ENCODE assay signal across 8 cellular contexts in genomic region chr7:148987010-148987750, GRCh38. TPM values are rescaled to one million over a fixed set of nuclear protein-coding genes. Genes with fewer than 3 reads are reported as not detected.
DNase-seq lines count a peak whose midpoint lies in the region; ATAC-seq and TF ChIP-seq lines count a peak whose summit lies in the region.

No MANE protein-coding gene starts in this region.

- no peaks in the 10 kb centered on the region for H3K9me3 Mint-ChIP-seq in activated CD8-positive, alpha-beta memory T cell treated with anti-CD3 and anti-CD28 coated beads, Interleukin-2, amount 10 ng/mL, durations not matched to agents 7 days and 5 days (ENCODE audit: low read depth)
- peaks cover 5% of the 10 kb centered on the region for H3K9me3 Mint-ChIP-seq in endodermal cell

- peak overlapping the region; percentile 89 for H3K4me3 ChIP-seq in endodermal cell (ENCODE audit: low read length)
- peak overlapping the region; percentile 60 for H3K4me3 ChIP-seq in mesodermal cell (ENCODE audit: extremely low read depth, insufficient read depth, low read length, poor library complexity, severe bottlenecking)

- H3K9ac ChIP-seq in endodermal cell (ENCODE audit: extremely low read depth, low read length, poor library complexity, severe bottlenecking) = peak overlapping the region; percentile 79

- no peaks in the 10 kb centered on the region for H3K27me3 ChIP-seq in endodermal cell (ENCODE audit: control insufficient read depth, insufficient read depth, low read length, poor library complexity, severe bottlenecking)

- H3K9me3 ChIP-seq in endodermal cell (ENCODE audit: control insufficient read depth, low read length) (no peaks in the 10 kb centered on the region), mesodermal cell (ENCODE audit: control insufficient read depth, low read length) (no peaks in the 10 kb centered on the region)

- H3K27ac ChIP-seq in endodermal cell (ENCODE audit: low read depth, low read length) (peak overlapping the region; percentile 87), mesodermal cell (ENCODE audit: low read depth, low read length, severe bottlenecking) (peak overlapping the region; percentile 93)

- H3K36me3 ChIP-seq in endodermal cell (ENCODE audit: control insufficient read depth, insufficient read depth, low read length) (no peaks in the 10 kb centered on the region), mesodermal cell (ENCODE audit: control insufficient read depth, insufficient read depth, low read length) (no peaks in the 10 kb centered on the region)

- CTCF ChIA-PET in activated CD8-positive, alpha-beta memory T cell treated with anti-CD3 and anti-CD28 coated beads, Interleukin-2, amount 10 ng/mL, durations not matched to agents 7 days and 5 days (lab: Charles Lee) = interaction anchor here (0.9 to 2.3 kb wide), 6 partner anchors 18 to 139 kb away, joined by 3 to 13 read pairs (median 4); partner anchors contain the start of gene ZNF425

- ATAC-seq in GM21367 (IDR thresholded peaks at IDR 0.05; ENCODE audit: unreplicated experiment) = peak; percentile 93
- ATAC-seq in activated CD8-positive, alpha-beta memory T cell treated with anti-CD3 and anti-CD28 coated beads, Interleukin-2, amount 10 ng/mL, durations not matched to agents 7 days and 5 days = peak; percentile 89

- WGBS in endodermal cell (ENCODE audit: insufficient coverage in 1 of 2, insufficient read length in 1 of 2), 2 experiments = 0 to 2% methylated on average over 10 to 17 of the region's 17 CpGs
- WGBS in mesodermal cell (ENCODE audit: insufficient coverage in 2 of 2), 2 experiments = 0% methylated on average over 12 to 14 of the region's 17 CpGs

- H3K36me3 Mint-ChIP-seq in activated CD8-positive, alpha-beta memory T cell treated with anti-CD3 and anti-CD28 coated beads, Interleukin-2, amount 10 ng/mL, durations not matched to agents 7 days and 5 days = no peaks in the 10 kb centered on the region
- no peaks in the 10 kb centered on the region for H3K36me3 Mint-ChIP-seq in endodermal cell (ENCODE audit: low read depth)

- H3K27me3 Mint-ChIP-seq in activated CD8-positive, alpha-beta memory T cell treated with anti-CD3 and anti-CD28 coated beads, Interleukin-2, amount 10 ng/mL, durations not matched to agents 7 days and 5 days = peaks cover 21% of the 10 kb centered on the region
- H3K27me3 Mint-ChIP-seq in endodermal cell (ENCODE audit: insufficient read depth) = peaks cover 3% of the 10 kb centered on the region

- TF ChIP-seq CTCF in endodermal cell (conservative IDR thresholded peaks at IDR 0.05) = no peak

- H3K4me3 Mint-ChIP-seq in activated CD8-positive, alpha-beta memory T cell treated with anti-CD3 and anti-CD28 coated beads, Interleukin-2, amount 10 ng/mL, durations not matched to agents 7 days and 5 days = peak overlapping the region; percentile 92
- H3K4me3 Mint-ChIP-seq in endodermal cell = peak overlapping the region; percentile 75

- DNase-seq in COR-L47 (lab: John Stamatoyannopoulos, UW) (peak; percentile 92), HT1080 (ENCODE audit: low read depth) (peak; percentile 83), NOMO-1 (lab: John Stamatoyannopoulos, UW; ENCODE audit: unreplicated experiment in 2 of 2) (peak; percentile 67 to 68), endodermal cell (peak; percentile 96)
- DNase-seq in activated CD8-positive, alpha-beta memory T cell treated with anti-CD3 and anti-CD28 coated beads, Interleukin-2, amount 10 ng/mL, durations not matched to agents 7 days and 5 days = peak; percentile 91
- DNase-seq in stimulated activated CD8-positive, alpha-beta memory T cell treated with anti-CD3 and anti-CD28 coated beads, Interleukin-15, amount 100 ng/mL, for 4 hours (ENCODE audit: low read depth in 2 of 2) = peak; percentile 51 to 62

- H3K4me1 ChIP-seq in endodermal cell (ENCODE audit: control insufficient read depth, insufficient read depth, low read length) (no peaks in the 10 kb centered on the region), mesodermal cell (ENCODE audit: control insufficient read depth, insufficient read depth, low read length, poor library complexity, severe bottlenecking) (peaks cover 6% of the 10 kb centered on the region)

- peaks cover 44% of the 10 kb centered on the region for H3K4me1 Mint-ChIP-seq in activated CD8-positive, alpha-beta memory T cell treated with anti-CD3 and anti-CD28 coated beads, Interleukin-2, amount 10 ng/mL, durations not matched to agents 7 days and 5 days
- H3K4me1 Mint-ChIP-seq in endodermal cell = peaks cover 22% of the 10 kb centered on the region

- peak overlapping the region; percentile 83 for H3K27ac Mint-ChIP-seq in activated CD8-positive, alpha-beta memory T cell treated with anti-CD3 and anti-CD28 coated beads, Interleukin-2, amount 10 ng/mL, durations not matched to agents 7 days and 5 days
- peak overlapping the region; percentile 96 for H3K27ac Mint-ChIP-seq in endodermal cell

RNA-seq across cellular contexts. Expression of gene PDIA4, which starts 41.1 kb away (rescaled TPM):
- total RNA-seq in HT1080 (2014; rRNA removed; shearing (Covaris generic)) = 159 and 183 TPM in 2 replicates
- polyA plus RNA-seq in HT1080 (2015; cell fraction: cytosol; rRNA removed) = 232 TPM in 2 replicates
- 456 and 488 TPM in 2 replicates for polyA plus RNA-seq in HT1080 (2015; cell fraction: nucleus; rRNA removed)
- total RNA-seq in activated CD8-positive, alpha-beta memory T cell treated with anti-CD3 and anti-CD28 coated beads, Interleukin-2, amount 10 ng/mL, durations not matched to agents 7 days and 5 days = 10 to 100 TPM; 82.3 to 99.4 TPM
- total RNA-seq in endodermal cell = 100 to 1,000 TPM; 369 to 402 TPM
- polyA plus RNA-seq in endodermal cell (2013, experiment 1 of 2) = 188 TPM
- polyA plus RNA-seq in endodermal cell (2013, experiment 2 of 2) = 200 TPM
- polyA plus RNA-seq in mesodermal cell (2013, experiment 1 of 2) = 365 TPM
- 334 TPM for polyA plus RNA-seq in mesodermal cell (2013, experiment 2 of 2)

Comparison
In these comparisons a context has a peak if more than half of its experiments do, and no peak if none do; other contexts are left out.
1. Peak in every context shown above with its lines: DNase-seq, ATAC-seq, H3K4me3 ChIP-seq and H3K27ac ChIP-seq.